In genomic region chr16:30774367-30775130, GRCh38 we compare ENCODE assay signal across 1 cellular context.
TF ChIP-seq lines count a peak whose summit lies in the region.

No MANE protein-coding gene starts in this region.

TF ChIP-seq in HCT116, 20 proteins besides CTCF, POLR2A, EP300 and RAD21 (continued from another document):
- TF ChIP-seq ZBTB33 (IDR thresholded peaks at IDR 0.05; ENCODE audit: extremely low read depth, insufficient replicate concordance, low read length) (no peak), SIN3A (IDR thresholded peaks at IDR 0.05; ENCODE audit: low read depth) (no peak), JUND (IDR thresholded peaks at IDR 0.05) (no peak), ZNF274 (IDR thresholded peaks at IDR 0.05; ENCODE audit: low read depth, low read length) (no peak), CBX3 (IDR thresholded peaks at IDR 0.05; ENCODE audit: low read depth) (no peak), CEBPB (IDR thresholded peaks at IDR 0.05; ENCODE audit: low read depth) (no peak), SP1 (IDR thresholded peaks at IDR 0.05; ENCODE audit: low read depth) (no peak), EGR1 (IDR thresholded peaks at IDR 0.05; ENCODE audit: low read depth) (no peak), EZH2phosphoT487 (IDR thresholded peaks at IDR 0.05; ENCODE audit: borderline replicate concordance) (no peak), EZH2 (IDR thresholded peaks at IDR 0.05) (no peak), SRF (IDR thresholded peaks at IDR 0.05; ENCODE audit: low read depth) (no peak), ATF3 (IDR thresholded peaks at IDR 0.05) (no peak)
TF ChIP-seq in HCT116: peak in this region for 0.
